Comparison of ENCODE assay signal across 3 cellular contexts in genomic region chr10:129047585-129047984, GRCh38.
TF ChIP-seq lines count a peak whose summit lies in the region.

No MANE protein-coding gene starts in this region.

TF ChIP-seq in endothelial cell of umbilical vein, 7 proteins besides CTCF, POLR2A, EP300 and RAD21 (continued from another document):
- no peak for TF ChIP-seq MAX (IDR thresholded peaks at IDR 0.05; ENCODE audit: insufficient read depth, insufficient read length)
- TF ChIP-seq FOS (IDR thresholded peaks at IDR 0.05; ENCODE audit: borderline replicate concordance, insufficient read depth, low read length): no peak
- TF ChIP-seq MYC (IDR thresholded peaks at IDR 0.05; ENCODE audit: low read depth, low read length): no peak
- no peak for TF ChIP-seq EZH2 (IDR thresholded peaks at IDR 0.05; ENCODE audit: borderline replicate concordance, low read depth, low read length, severe bottlenecking)
- no peak for TF ChIP-seq JUN (IDR thresholded peaks at IDR 0.05; ENCODE audit: borderline replicate concordance, insufficient read depth, insufficient read length, low read depth)
TF ChIP-seq in endothelial cell of umbilical vein: peak in this region for 0.

TF ChIP-seq in neural cell, 6 proteins besides CTCF, POLR2A, EP300 and RAD21 (continued from another document):
- TF ChIP-seq REST (IDR thresholded peaks at IDR 0.05; ENCODE audit: borderline replicate concordance): no peak
- TF ChIP-seq EZH2 (IDR thresholded peaks at IDR 0.05; ENCODE audit: borderline replicate concordance, insufficient read depth, low read length, poor library complexity, severe bottlenecking): no peak
- peak; percentile 57 for TF ChIP-seq POLR2AphosphoS5 (IDR thresholded peaks at IDR 0.05)
- TF ChIP-seq MXI1 (conservative IDR thresholded peaks at IDR 0.05; ENCODE audit: poor library complexity, severe bottlenecking): no peak

TF ChIP-seq in GM23338, 12 proteins besides CTCF, POLR2A, EP300 and RAD21 (continued from another document):
- TF ChIP-seq REST (IDR thresholded peaks at IDR 0.05; ENCODE audit: unreplicated experiment) (no peak), EZH2phosphoT487 (IDR thresholded peaks at IDR 0.05; ENCODE audit: unreplicated experiment) (no peak), STAT1 (IDR thresholded peaks at IDR 0.05; ENCODE audit: unreplicated experiment) (no peak), ZNF462 (CRISPR knock-in tag; IDR thresholded peaks at IDR 0.05) (no peak), EZH2 (IDR thresholded peaks at IDR 0.05; ENCODE audit: low read depth, unreplicated experiment) (no peak), NANOG (IDR thresholded peaks at IDR 0.05; ENCODE audit: borderline replicate concordance) (no peak), POLR2AphosphoS5 (IDR thresholded peaks at IDR 0.05; ENCODE audit: low read depth) (no peak), ETS1 (IDR thresholded peaks at IDR 0.05) (no peak), JUNB (IDR thresholded peaks at IDR 0.05; ENCODE audit: unreplicated experiment) (no peak)
